3 cellular contexts compared by ENCODE assay signal in the genomic region with DNA sequence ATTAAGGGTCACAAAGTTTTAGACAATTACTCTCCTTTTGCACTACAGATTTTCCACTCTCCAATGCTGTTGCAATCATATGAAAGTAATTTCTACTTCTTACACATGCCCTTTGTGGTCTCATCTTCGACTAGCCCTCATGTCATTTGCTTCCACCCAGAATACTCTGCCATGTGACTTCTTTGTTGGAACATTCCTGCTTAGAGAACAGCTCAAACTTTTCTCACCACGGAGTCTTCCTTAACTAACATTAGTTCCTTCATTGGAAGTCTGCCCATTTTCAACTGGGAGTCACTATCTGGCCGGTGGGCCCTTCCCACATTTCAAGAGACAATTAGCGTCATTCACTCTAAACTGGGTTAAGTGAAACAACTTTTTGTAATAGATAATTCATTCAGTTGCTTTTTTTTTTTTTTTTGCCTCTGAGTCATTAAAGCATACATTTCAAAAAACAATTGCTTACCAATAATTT.
TF ChIP-seq lines count a peak whose summit lies in the region.

No MANE protein-coding gene starts in this region.

TF ChIP-seq in SK-N-SH, 30 proteins besides CTCF, POLR2A, EP300 and RAD21:
- TF ChIP-seq, protein P1, sequence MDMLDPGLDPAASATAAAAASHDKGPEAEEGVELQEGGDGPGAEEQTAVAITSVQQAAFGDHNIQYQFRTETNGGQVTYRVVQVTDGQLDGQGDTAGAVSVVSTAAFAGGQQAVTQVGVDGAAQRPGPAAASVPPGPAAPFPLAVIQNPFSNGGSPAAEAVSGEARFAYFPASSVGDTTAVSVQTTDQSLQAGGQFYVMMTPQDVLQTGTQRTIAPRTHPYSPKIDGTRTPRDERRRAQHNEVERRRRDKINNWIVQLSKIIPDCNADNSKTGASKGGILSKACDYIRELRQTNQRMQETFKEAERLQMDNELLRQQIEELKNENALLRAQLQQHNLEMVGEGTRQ (IDR thresholded peaks at IDR 0.05; ENCODE audit: borderline replicate concordance, low read depth, low read length), result no peak
- TF ChIP-seq MXI1 (IDR thresholded peaks at IDR 0.05; ENCODE audit: low read depth, low read length) (no peak), JUND (IDR thresholded peaks at IDR 0.05) (no peak), YY1 (IDR thresholded peaks at IDR 0.05; ENCODE audit: low read depth) (no peak), CHD2 (IDR thresholded peaks at IDR 0.05; ENCODE audit: low read length, partially characterized antibody) (no peak), TCF12 (IDR thresholded peaks at IDR 0.05) (no peak), FOXJ3 (CRISPR knock-in tag; IDR thresholded peaks at IDR 0.05) (no peak)
TF ChIP-seq in SK-N-SH: peak in this region for 0.

TF ChIP-seq in SK-N-SH treated with all-trans-retinoic acid at 6 μM for 48 hours, 23 proteins besides CTCF, POLR2A, EP300 and RAD21:
- no peak for TF ChIP-seq ZNF8 (CRISPR knock-in tag; IDR thresholded peaks at IDR 0.05)
- no peak for TF ChIP-seq ZNF70 (CRISPR knock-in tag; IDR thresholded peaks at IDR 0.05)
- TF ChIP-seq ARNTL (CRISPR knock-in tag; IDR thresholded peaks at IDR 0.05; ENCODE audit: borderline replicate concordance, low read depth), result no peak
- no peak for TF ChIP-seq OSR1 (CRISPR knock-in tag; IDR thresholded peaks at IDR 0.05)
- TF ChIP-seq, protein P2, sequence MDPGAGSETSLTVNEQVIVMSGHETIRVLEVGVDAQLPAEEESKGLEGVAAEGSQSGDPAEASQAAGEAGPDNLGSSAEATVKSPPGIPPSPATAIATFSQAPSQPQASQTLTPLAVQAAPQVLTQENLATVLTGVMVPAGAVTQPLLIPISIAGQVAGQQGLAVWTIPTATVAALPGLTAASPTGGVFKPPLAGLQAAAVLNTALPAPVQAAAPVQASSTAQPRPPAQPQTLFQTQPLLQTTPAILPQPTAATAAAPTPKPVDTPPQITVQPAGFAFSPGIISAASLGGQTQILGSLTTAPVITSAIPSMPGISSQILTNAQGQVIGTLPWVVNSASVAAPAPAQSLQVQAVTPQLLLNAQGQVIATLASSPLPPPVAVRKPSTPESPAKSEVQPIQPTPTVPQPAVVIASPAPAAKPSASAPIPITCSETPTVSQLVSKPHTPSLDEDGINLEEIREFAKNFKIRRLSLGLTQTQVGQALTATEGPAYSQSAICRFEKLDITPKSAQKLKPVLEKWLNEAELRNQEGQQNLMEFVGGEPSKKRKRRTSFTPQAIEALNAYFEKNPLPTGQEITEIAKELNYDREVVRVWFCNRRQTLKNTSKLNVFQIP (CRISPR knock-in tag; IDR thresholded peaks at IDR 0.05; ENCODE audit: borderline replicate concordance, low read depth), result no peak
- TF ChIP-seq CSRNP3 (CRISPR knock-in tag; IDR thresholded peaks at IDR 0.05), result no peak
- TF ChIP-seq ESRRG (CRISPR knock-in tag; IDR thresholded peaks at IDR 0.05), result no peak
- TF ChIP-seq, protein P3, sequence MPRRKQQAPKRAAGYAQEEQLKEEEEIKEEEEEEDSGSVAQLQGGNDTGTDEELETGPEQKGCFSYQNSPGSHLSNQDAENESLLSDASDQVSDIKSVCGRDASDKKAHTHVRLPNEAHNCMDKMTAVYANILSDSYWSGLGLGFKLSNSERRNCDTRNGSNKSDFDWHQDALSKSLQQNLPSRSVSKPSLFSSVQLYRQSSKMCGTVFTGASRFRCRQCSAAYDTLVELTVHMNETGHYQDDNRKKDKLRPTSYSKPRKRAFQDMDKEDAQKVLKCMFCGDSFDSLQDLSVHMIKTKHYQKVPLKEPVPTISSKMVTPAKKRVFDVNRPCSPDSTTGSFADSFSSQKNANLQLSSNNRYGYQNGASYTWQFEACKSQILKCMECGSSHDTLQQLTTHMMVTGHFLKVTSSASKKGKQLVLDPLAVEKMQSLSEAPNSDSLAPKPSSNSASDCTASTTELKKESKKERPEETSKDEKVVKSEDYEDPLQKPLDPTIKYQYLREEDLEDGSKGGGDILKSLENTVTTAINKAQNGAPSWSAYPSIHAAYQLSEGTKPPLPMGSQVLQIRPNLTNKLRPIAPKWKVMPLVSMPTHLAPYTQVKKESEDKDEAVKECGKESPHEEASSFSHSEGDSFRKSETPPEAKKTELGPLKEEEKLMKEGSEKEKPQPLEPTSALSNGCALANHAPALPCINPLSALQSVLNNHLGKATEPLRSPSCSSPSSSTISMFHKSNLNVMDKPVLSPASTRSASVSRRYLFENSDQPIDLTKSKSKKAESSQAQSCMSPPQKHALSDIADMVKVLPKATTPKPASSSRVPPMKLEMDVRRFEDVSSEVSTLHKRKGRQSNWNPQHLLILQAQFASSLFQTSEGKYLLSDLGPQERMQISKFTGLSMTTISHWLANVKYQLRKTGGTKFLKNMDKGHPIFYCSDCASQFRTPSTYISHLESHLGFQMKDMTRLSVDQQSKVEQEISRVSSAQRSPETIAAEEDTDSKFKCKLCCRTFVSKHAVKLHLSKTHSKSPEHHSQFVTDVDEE (CRISPR knock-in tag; IDR thresholded peaks at IDR 0.05), result no peak
- no peak for TF ChIP-seq ZC3H10 (CRISPR knock-in tag; IDR thresholded peaks at IDR 0.05)
TF ChIP-seq in SK-N-SH treated with all-trans-retinoic acid at 6 μM for 48 hours: peak in this region for 0.

TF ChIP-seq in H1, 55 proteins besides CTCF, POLR2A, EP300 and RAD21:
- TF ChIP-seq POLR2AphosphoS5 (IDR thresholded peaks at IDR 0.05; ENCODE audit: low read depth, low read length) (no peak), BCL11A (IDR thresholded peaks at IDR 0.05; ENCODE audit: low read depth in 2 of 2, low read length in 2 of 2) (no peak), SP2 (IDR thresholded peaks at IDR 0.05; ENCODE audit: low read length) (no peak), KDM5A (IDR thresholded peaks at IDR 0.05; ENCODE audit: low read length) (no peak)
- TF ChIP-seq, protein P4, sequence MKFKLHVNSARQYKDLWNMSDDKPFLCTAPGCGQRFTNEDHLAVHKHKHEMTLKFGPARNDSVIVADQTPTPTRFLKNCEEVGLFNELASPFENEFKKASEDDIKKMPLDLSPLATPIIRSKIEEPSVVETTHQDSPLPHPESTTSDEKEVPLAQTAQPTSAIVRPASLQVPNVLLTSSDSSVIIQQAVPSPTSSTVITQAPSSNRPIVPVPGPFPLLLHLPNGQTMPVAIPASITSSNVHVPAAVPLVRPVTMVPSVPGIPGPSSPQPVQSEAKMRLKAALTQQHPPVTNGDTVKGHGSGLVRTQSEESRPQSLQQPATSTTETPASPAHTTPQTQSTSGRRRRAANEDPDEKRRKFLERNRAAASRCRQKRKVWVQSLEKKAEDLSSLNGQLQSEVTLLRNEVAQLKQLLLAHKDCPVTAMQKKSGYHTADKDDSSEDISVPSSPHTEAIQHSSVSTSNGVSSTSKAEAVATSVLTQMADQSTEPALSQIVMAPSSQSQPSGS (IDR thresholded peaks at IDR 0.05; ENCODE audit: low read length), result no peak
